8 cellular contexts compared by ENCODE assay signal in the genomic region with DNA sequence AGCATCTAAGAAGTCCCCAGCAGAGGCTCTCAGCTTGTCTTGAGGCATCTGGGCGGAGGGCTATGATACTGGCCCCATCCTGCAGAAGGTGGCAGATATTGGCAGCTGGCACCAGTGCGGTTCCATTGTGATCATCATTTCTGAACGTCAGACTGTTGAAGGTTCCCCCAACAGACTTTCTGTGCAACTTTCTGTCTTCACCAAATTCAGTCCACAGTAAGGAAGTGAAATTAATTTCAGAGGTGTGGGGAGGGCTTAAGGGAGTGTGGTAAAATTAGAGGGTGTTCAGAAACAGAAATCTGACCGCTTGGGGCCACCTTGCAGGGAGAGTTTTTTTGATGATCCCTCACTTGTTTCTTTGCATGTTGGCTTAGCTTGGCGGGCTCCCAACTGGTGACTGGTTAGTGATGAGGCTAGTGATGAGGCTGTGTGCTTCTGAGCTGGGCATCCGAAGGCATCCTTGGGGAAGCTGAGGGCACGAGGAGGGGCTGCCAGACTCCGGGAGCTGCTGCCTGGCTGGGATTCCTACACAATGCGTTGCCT. TPM values are rescaled to one million over a fixed set of nuclear protein-coding genes. Genes with fewer than 3 reads are reported as not detected.
DNase-seq lines count a peak whose midpoint lies in the region; ATAC-seq, FAIRE-seq and TF ChIP-seq lines count a peak whose summit lies in the region.

A gene with protein sequence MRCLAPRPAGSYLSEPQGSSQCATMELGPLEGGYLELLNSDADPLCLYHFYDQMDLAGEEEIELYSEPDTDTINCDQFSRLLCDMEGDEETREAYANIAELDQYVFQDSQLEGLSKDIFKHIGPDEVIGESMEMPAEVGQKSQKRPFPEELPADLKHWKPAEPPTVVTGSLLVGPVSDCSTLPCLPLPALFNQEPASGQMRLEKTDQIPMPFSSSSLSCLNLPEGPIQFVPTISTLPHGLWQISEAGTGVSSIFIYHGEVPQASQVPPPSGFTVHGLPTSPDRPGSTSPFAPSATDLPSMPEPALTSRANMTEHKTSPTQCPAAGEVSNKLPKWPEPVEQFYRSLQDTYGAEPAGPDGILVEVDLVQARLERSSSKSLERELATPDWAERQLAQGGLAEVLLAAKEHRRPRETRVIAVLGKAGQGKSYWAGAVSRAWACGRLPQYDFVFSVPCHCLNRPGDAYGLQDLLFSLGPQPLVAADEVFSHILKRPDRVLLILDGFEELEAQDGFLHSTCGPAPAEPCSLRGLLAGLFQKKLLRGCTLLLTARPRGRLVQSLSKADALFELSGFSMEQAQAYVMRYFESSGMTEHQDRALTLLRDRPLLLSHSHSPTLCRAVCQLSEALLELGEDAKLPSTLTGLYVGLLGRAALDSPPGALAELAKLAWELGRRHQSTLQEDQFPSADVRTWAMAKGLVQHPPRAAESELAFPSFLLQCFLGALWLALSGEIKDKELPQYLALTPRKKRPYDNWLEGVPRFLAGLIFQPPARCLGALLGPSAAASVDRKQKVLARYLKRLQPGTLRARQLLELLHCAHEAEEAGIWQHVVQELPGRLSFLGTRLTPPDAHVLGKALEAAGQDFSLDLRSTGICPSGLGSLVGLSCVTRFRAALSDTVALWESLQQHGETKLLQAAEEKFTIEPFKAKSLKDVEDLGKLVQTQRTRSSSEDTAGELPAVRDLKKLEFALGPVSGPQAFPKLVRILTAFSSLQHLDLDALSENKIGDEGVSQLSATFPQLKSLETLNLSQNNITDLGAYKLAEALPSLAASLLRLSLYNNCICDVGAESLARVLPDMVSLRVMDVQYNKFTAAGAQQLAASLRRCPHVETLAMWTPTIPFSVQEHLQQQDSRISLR (plus strand): TSS at position 404 of the 543 bp plus-strand sequence. CDS start 129 bp downstream, at position 533.

- DNase-seq in GM12891 (ENCODE audit: insufficient read length, low spot score) (peak; percentile 58), epithelial cell of prostate (ENCODE audit: low read depth, low spot score) (peak; percentile 74), ovary (peak in 3 of 5 donors; percentile 42 to 62 (median 51)), NCI-H1694 (lab: John Stamatoyannopoulos, UW) (no peak), neuronal stem cell (ENCODE audit: low spot score) (no peak)
- peak; percentile 18 for DNase-seq in Jurkat, Clone E6-1 (ENCODE audit: low read depth, low spot score)
- peak; percentile 19 for DNase-seq in activated CD4-positive, alpha-beta T cell treated with anti-CD3 and anti-CD28 coated beads for 4 hours

- H3K14ac ChIP-seq in neuronal stem cell (ENCODE audit: low read length) = no peak within 1 kb of the TSS

- no peak within 1 kb of the TSS for H4K8ac ChIP-seq in neuronal stem cell (ENCODE audit: low read depth, low read length)

- TF ChIP-seq POLR2A in GM12891 (IDR thresholded peaks at IDR 0.05; ENCODE audit: low read depth, low read length) = peak; percentile 89
- TF ChIP-seq POLR2A in ovary (IDR thresholded peaks at IDR 0.05) = no peak

- 51 to 63% (median 62%) methylated on average over 9 of the region's 9 CpGs for WGBS in ovary, 3 donors
- no CpG with 5 or more reads among the region's 9 CpGs for WGBS in neuronal stem cell (ENCODE audit: extremely low coverage in 2 of 2, insufficient read length in 2 of 2, insufficient replicate concordance in 1 of 2), 2 donors

- ATAC-seq in GM21786 (IDR thresholded peaks at IDR 0.05; ENCODE audit: unreplicated experiment) = peak; percentile 51

- FAIRE-seq in GM12891 (lab: Jason Lieb, UNC) = peak; percentile 92

- no peak within 1 kb of the TSS for H2BK5ac ChIP-seq in neuronal stem cell (ENCODE audit: low read length)

- no peak within 1 kb of the TSS for H2AFZ ChIP-seq in neuronal stem cell (ENCODE audit: low read length)

- H3K18ac ChIP-seq in neuronal stem cell (ENCODE audit: low read length) = no peak within 1 kb of the TSS

- H3K4me2 ChIP-seq in neuronal stem cell (ENCODE audit: insufficient read depth, low read length, poor library complexity, severe bottlenecking) = no peak within 1 kb of the TSS

- H3K9ac ChIP-seq in neuronal stem cell (ENCODE audit: low read depth, low read length, poor library complexity) = no peak within 1 kb of the TSS

- H2BK15ac ChIP-seq in neuronal stem cell (ENCODE audit: low read length) = no peak within 1 kb of the TSS

- no peak within 1 kb of the TSS for H2BK12ac ChIP-seq in neuronal stem cell (ENCODE audit: low read length)

- intact Hi-C loops in ovary (cut with DNase I) = no loop called here

- no peak within 1 kb of the TSS for H2AK5ac ChIP-seq in neuronal stem cell (ENCODE audit: low read depth, low read length)

- no peak within 1 kb of the TSS for H2BK120ac ChIP-seq in neuronal stem cell (ENCODE audit: low read depth, low read length)

- no peaks in the 10 kb centered on the region for H3K36me3 ChIP-seq in ovary
- H3K36me3 ChIP-seq in neuronal stem cell (replicated peaks in 1 of 2; ENCODE audit: control insufficient read depth in 2 of 2, insufficient read depth in 2 of 2, low read length in 2 of 2) = no peaks in the 10 kb centered on the region

- H3K23ac ChIP-seq in neuronal stem cell (ENCODE audit: low read depth, low read length, poor library complexity) = no peak within 1 kb of the TSS

- no peak within 1 kb of the TSS for H3K4me3 ChIP-seq in Jurkat, Clone E6-1 (ENCODE audit: low read length)
- no peak within 1 kb of the TSS for H3K4me3 ChIP-seq in ovary
- no peak within 1 kb of the TSS for H3K4me3 ChIP-seq in neuronal stem cell (ENCODE audit: low read length in 2 of 2)

- H3K79me1 ChIP-seq in neuronal stem cell (ENCODE audit: low read depth, low read length) = no peaks in the 10 kb centered on the region

- H3K4me1 ChIP-seq in ovary (ENCODE audit: insufficient read depth) = no peaks in the 10 kb centered on the region
- no peaks in the 10 kb centered on the region for H3K4me1 ChIP-seq in neuronal stem cell (ENCODE audit: control insufficient read depth in 2 of 2, insufficient read depth in 1 of 2, low read depth in 1 of 2, low read length in 2 of 2)

- H3K27me3 ChIP-seq in ovary = no peaks in the 10 kb centered on the region
- H3K27me3 ChIP-seq in neuronal stem cell (ENCODE audit: control insufficient read depth in 3 of 3, insufficient read depth in 3 of 3, low read depth in 1 of 3, low read length in 3 of 3) = peaks cover 0 to 52% (median 27%) of the 10 kb centered on the region in 3 experiments

- H3K27ac ChIP-seq in epithelial cell of prostate (no peak within 1 kb of the TSS), ovary (no peak within 1 kb of the TSS), neuronal stem cell (replicated peaks; ENCODE audit: low read length) (no peak within 1 kb of the TSS)

- H4K91ac ChIP-seq in neuronal stem cell (ENCODE audit: low read depth, low read length, poor library complexity) = no peak within 1 kb of the TSS

- TF ChIP-seq CTCF in ovary (IDR thresholded peaks at IDR 0.05) = no peak

- no peak for TF ChIP-seq EP300 in ovary (IDR thresholded peaks at IDR 0.05)

- H3K4ac ChIP-seq in neuronal stem cell (ENCODE audit: low read length) = no peak within 1 kb of the TSS

- no peaks in the 10 kb centered on the region for H3K9me3 ChIP-seq in ovary
- H3K9me3 ChIP-seq in neuronal stem cell (replicated peaks in 1 of 2; ENCODE audit: control insufficient read depth in 2 of 2, insufficient read depth in 1 of 2, low read depth in 1 of 2, low read length in 2 of 2) = no peaks in the 10 kb centered on the region

TF ChIP-seq in GM12891, 5 proteins besides CTCF, POLR2A, EP300 and RAD21:
- TF ChIP-seq POU2F2 (IDR thresholded peaks at IDR 0.05; ENCODE audit: low read depth, low read length) (peak; percentile 82), SPI1 (IDR thresholded peaks at IDR 0.05; ENCODE audit: low read depth, low read length) (peak; percentile 98), PAX5 (IDR thresholded peaks at IDR 0.05; ENCODE audit: insufficient read depth, low read length, severe bottlenecking) (no peak), POLR2AphosphoS5 (IDR thresholded peaks at IDR 0.05; ENCODE audit: low read depth, low read length) (peak; percentile 91), TAF1 (IDR thresholded peaks at IDR 0.05; ENCODE audit: low read depth, low read length) (peak; percentile 77)

RNA-seq across cellular contexts. Expression of the gene that starts here (rescaled TPM):
- 63.6 TPM for polyA plus RNA-seq in GM12891 (2012; ENCODE audit: low read depth, missing spikeins)
- polyA plus RNA-seq in Jurkat, Clone E6-1 (2012; ENCODE audit: insufficient read depth, insufficient read length) = 0.53 TPM
- 10 to 100 TPM in 3 of 7 donors, 1 to 10 TPM in 4; 2.9 to 19.9 (median 7.2) TPM for total RNA-seq in ovary
- 10 to 100 TPM in 1 of 2 donors, 1 to 10 TPM in 1; 3.8 to 17.8 TPM for polyA plus RNA-seq in ovary
- not detected for polyA plus RNA-seq in neuronal stem cell (2013, experiment 1 of 2)
- polyA plus RNA-seq in neuronal stem cell (2013, experiment 2 of 2) = not detected

Comparison
In these comparisons a context has a peak if more than half of its experiments do, and no peak if none do; other contexts are left out.
1. DNase-seq: peak in GM12891 (single experiment), Jurkat, Clone E6-1 (single experiment), activated CD4-positive, alpha-beta T cell treated with anti-CD3 and anti-CD28 coated beads for 4 hours (2 of 2), epithelial cell of prostate (single experiment) and ovary (3 of 5); none in NCI-H1694 (single experiment) and neuronal stem cell (single experiment).